19 cellular contexts compared by ENCODE assay signal in the genomic region with DNA sequence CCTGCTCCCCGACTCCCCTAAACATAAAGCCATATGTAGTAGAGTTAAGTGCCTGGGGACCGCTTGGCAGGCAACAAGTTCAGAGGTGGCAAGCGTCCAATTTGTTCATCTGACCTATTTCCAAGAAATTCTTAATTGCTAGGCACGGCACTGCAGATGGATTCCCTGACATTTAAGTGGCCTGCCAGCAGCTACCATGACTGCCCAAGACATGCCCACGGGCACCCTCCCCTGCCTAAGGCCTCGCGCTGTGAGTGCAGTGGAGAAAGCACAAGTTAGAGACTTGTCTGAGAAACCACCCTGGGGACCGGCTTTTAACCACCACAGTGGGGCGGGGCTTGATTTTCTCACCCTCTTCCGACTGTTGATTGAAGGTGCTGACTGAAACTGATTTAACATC.
A peak's percentile ranks its signal among the peaks of the same experiment; 100 is the strongest.
DNase-seq lines count a peak whose midpoint lies in the region; ATAC-seq and TF ChIP-seq lines count a peak whose summit lies in the region.
"Had no signal": no experiment of that assay in that cellular context is flagged by ENCODE, and none has a peak within 500 bp of the region (broad histone marks: within the 10 kb centered on the region; RNA-seq: fewer than 3 reads in every experiment).

No MANE protein-coding gene starts in this region.

- CTCF ChIA-PET in activated CD8-positive, alpha-beta T cell treated with anti-CD3 and anti-CD28 coated beads for 36 hours (lab: Charles Lee) = no interaction called here

- no peak overlapping the region for H3K27ac Mint-ChIP-seq in activated CD8-positive, alpha-beta T cell treated with anti-CD3 and anti-CD28 coated beads for 36 hours
- H3K27ac Mint-ChIP-seq: activated naive CD4-positive, alpha-beta T cell treated with anti-CD3 and anti-CD28 coated beads for 36 hours; CD4-positive, CD25-positive, alpha-beta regulatory T cell had no signal

- H3K4me1 Mint-ChIP-seq in activated CD8-positive, alpha-beta T cell treated with anti-CD3 and anti-CD28 coated beads for 36 hours (ENCODE audit: low read depth) = no peaks in the 10 kb centered on the region
- H3K4me1 Mint-ChIP-seq: CD4-positive, CD25-positive, alpha-beta regulatory T cell had no signal

- H3K9me3 Mint-ChIP-seq in activated CD8-positive, alpha-beta T cell treated with anti-CD3 and anti-CD28 coated beads for 36 hours = no peaks in the 10 kb centered on the region
- H3K9me3 Mint-ChIP-seq: activated naive CD4-positive, alpha-beta T cell treated with anti-CD3 and anti-CD28 coated beads for 36 hours; activated T-cell treated with anti-CD3 and anti-CD28 coated beads, Interleukin-2, amount 50 U/mL, for 4 hours; CD4-positive, CD25-positive, alpha-beta regulatory T cell had no signal

- peaks cover 3% of the 10 kb centered on the region for H3K27me3 Mint-ChIP-seq in activated CD8-positive, alpha-beta T cell treated with anti-CD3 and anti-CD28 coated beads for 36 hours

- TF ChIP-seq CTCF in activated CD8-positive, alpha-beta T cell treated with anti-CD3 and anti-CD28 coated beads for 36 hours (IDR thresholded peaks at IDR 0.05) = no peak

- POLR2A ChIA-PET in activated CD8-positive, alpha-beta T cell treated with anti-CD3 and anti-CD28 coated beads for 36 hours (lab: Charles Lee) = no interaction called here

- DNase-seq in DMS 273 (lab: John Stamatoyannopoulos, UW; ENCODE audit: unreplicated experiment) (peak; percentile 91), NCI-H446 (lab: John Stamatoyannopoulos, UW) (peak; percentile 62 to 92), cerebellar nuclear complex (lab: John Stamatoyannopoulos, UW) (peak; percentile 13 to 39), pons (ENCODE audit: low spot score) (peak; percentile 19), NCI-H2029 treated with DMSO at 0.1 percent for 48 hours (lab: John Stamatoyannopoulos, UW) (no peak), AG20443 (ENCODE audit: low spot score) (no peak)
- no peak for DNase-seq in activated naive CD4-positive, alpha-beta T cell treated with anti-CD3 and anti-CD28 coated beads, Interleukin-2, amount 50 U/mL, for 16 hours
- DNase-seq in activated CD8-positive, alpha-beta T cell treated with anti-CD3 and anti-CD28 coated beads for 36 hours = no peak
- DNase-seq: activated CD4-positive, CD25-positive, alpha-beta regulatory T cell treated with anti-CD3 and anti-CD28 coated beads, Interleukin-2, amount 50 U/mL, for 72 hours; activated CD8-positive, alpha-beta memory T cell treated with anti-CD3 and anti-CD28 coated beads for 24 hours; activated naive CD4-positive, alpha-beta T cell treated with anti-CD3 and anti-CD28 coated beads for 36 hours; activated T-cell treated with anti-CD3 and anti-CD28 coated beads, Interleukin-2, amount 50 U/mL, for 4 hours; CD4-positive, CD25-positive, alpha-beta regulatory T cell; DMS53; effector CD4-positive, alpha-beta T cell; erythroblast; NCI-H187 treated with DMSO at 0.1 percent for 48 hours; retina; stimulated activated CD4-positive, alpha-beta T cell treated with anti-CD3 and anti-CD28 coated beads, Interleukin-12 subunit alpha, Interleukin-12 subunit beta, amount 100 ng/mL, for 4 hours had no signal

- no peaks in the 10 kb centered on the region for H3K36me3 Mint-ChIP-seq in activated CD8-positive, alpha-beta T cell treated with anti-CD3 and anti-CD28 coated beads for 36 hours (ENCODE audit: low read depth)
- H3K36me3 Mint-ChIP-seq: CD4-positive, CD25-positive, alpha-beta regulatory T cell had no signal

- no peak for ATAC-seq in activated CD8-positive, alpha-beta T cell treated with anti-CD3 and anti-CD28 coated beads for 36 hours
- ATAC-seq: activated T-cell treated with anti-CD3 and anti-CD28 coated beads, Interleukin-2, amount 50 U/mL, for 4 hours had no signal

- intact Hi-C loops in activated CD8-positive, alpha-beta T cell treated with anti-CD3 and anti-CD28 coated beads for 36 hours (cut with micrococcal nuclease) = no loop called here

- H3K4me3 Mint-ChIP-seq in activated CD8-positive, alpha-beta T cell treated with anti-CD3 and anti-CD28 coated beads for 36 hours = no peak overlapping the region
- H3K4me3 Mint-ChIP-seq: activated naive CD4-positive, alpha-beta T cell treated with anti-CD3 and anti-CD28 coated beads for 36 hours; activated T-cell treated with anti-CD3 and anti-CD28 coated beads, Interleukin-2, amount 50 U/mL, for 4 hours; CD4-positive, CD25-positive, alpha-beta regulatory T cell had no signal

Comparison
In these comparisons a context has a peak if more than half of its experiments do, and no peak if none do; other contexts are left out.
1. DNase-seq: peak in DMS 273 (single experiment), NCI-H446 (2 of 2), cerebellar nuclear complex (2 of 2) and pons (single experiment); none in activated naive CD4-positive, alpha-beta T cell treated with anti-CD3 and anti-CD28 coated beads, Interleukin-2, amount 50 U/mL, for 16 hours (single experiment), NCI-H2029 treated with DMSO at 0.1 percent for 48 hours (single experiment), activated CD8-positive, alpha-beta T cell treated with anti-CD3 and anti-CD28 coated beads for 36 hours (single experiment) and AG20443 (single experiment).